ENCODE assay signal across 1 cellular context in the genomic region with DNA sequence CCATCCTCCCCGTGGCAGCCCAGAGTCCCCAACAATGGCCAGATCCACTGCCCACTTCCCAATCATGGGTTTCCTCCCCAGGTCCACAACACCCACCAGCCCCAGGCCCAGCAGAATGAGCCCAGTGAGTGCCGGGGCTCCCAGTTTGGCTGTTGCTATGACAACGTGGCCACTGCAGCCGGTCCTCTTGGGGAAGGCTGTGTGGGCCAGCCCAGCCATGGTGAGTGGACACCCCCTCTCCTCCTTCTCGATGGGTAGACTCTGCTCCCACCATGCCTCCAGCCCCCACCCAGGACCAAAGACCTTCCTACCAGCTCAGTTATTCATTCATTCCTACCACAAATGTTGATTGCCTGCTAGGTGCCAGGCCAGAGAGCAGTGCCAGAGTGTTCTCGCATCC.
TF ChIP-seq lines count a peak whose summit lies in the region.

No MANE protein-coding gene starts in this region.

TF ChIP-seq in K562, 482 proteins besides CTCF, POLR2A, EP300 and RAD21:
- TF ChIP-seq RFX1 (IDR thresholded peaks at IDR 0.05) (peak; percentile 78), ARID2 (IDR thresholded peaks at IDR 0.05) (no peak)
TF ChIP-seq in K562: peak in this region for 1.
